Comparison of ENCODE assay signal across 27 cellular contexts in the genomic region with DNA sequence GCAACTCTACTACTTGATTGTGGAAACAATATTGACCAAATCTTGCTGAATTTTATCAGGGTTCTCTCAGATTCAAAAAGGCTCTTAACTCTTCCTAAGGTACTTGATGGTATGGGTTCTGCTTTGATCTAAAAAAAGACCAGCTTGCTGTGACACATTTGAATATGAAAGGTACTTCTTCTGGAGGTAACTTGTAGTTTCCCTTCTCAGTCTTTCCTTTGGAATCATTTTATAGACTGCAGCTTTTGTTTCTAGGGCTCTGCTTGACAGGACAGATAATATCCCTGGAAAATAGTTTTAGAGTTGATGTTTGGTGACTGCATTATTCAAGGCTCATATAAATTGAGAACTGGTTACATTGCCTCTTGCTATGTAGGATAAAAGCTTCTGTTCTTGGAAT.
"Had no signal": no experiment of that assay in that cellular context is flagged by ENCODE, and none has a peak within 500 bp of the region (broad histone marks: within the 10 kb centered on the region; RNA-seq: fewer than 3 reads in every experiment).

No MANE protein-coding gene starts in this region.

- H3K27me3 Mint-ChIP-seq: activated CD4-positive, alpha-beta T cell treated with anti-CD3 and anti-CD28 coated beads, Interleukin-2, amount 10 ng/mL, durations not matched to agents 7 days and 5 days; activated CD8-positive, alpha-beta memory T cell treated with anti-CD3 and anti-CD28 coated beads, Interleukin-2, amount 10 ng/mL, durations not matched to agents 7 days and 5 days; activated CD8-positive, alpha-beta T cell treated with anti-CD3 and anti-CD28 coated beads for 36 hours; brain; T-helper 17 cell had no signal

- ATAC-seq: activated CD8-positive, alpha-beta memory T cell treated with anti-CD3 and anti-CD28 coated beads, Interleukin-2, amount 10 ng/mL, durations not matched to agents 7 days and 5 days; activated CD8-positive, alpha-beta T cell treated with anti-CD3 and anti-CD28 coated beads for 36 hours; activated naive CD4-positive, alpha-beta T cell treated with anti-CD3 and anti-CD28 coated beads, Interleukin-2, amount 50 U/mL, for 72 hours; left colon; stimulated activated naive CD8-positive, alpha-beta T cell treated with anti-CD3 and anti-CD28 coated beads, Interleukin-15, Interleukin-2, amounts not matched to agents 100 U/mL and 50 U/mL, for 24 hours; T-helper 17 cell; upper lobe of right lung had no signal

- H3K4me3 Mint-ChIP-seq: activated CD4-positive, alpha-beta T cell treated with anti-CD3 and anti-CD28 coated beads, Interleukin-2, amount 10 ng/mL, durations not matched to agents 7 days and 5 days; activated CD8-positive, alpha-beta memory T cell treated with anti-CD3 and anti-CD28 coated beads, Interleukin-2, amount 10 ng/mL, durations not matched to agents 7 days and 5 days; activated CD8-positive, alpha-beta T cell treated with anti-CD3 and anti-CD28 coated beads for 36 hours; brain; nephron progenitor cell; T-helper 17 cell had no signal

- H2AFZ ChIP-seq: hepatocyte had no signal

- DNase-seq: activated CD4-positive, alpha-beta T cell treated with anti-CD3 and anti-CD28 coated beads, Interleukin-2, amount 10 ng/mL, durations not matched to agents 7 days and 5 days; activated CD4-positive, CD25-positive, alpha-beta regulatory T cell treated with anti-CD3 and anti-CD28 coated beads, Interleukin-2, amount 50 U/mL, for 72 hours; activated CD8-positive, alpha-beta memory T cell treated with anti-CD3 and anti-CD28 coated beads, Interleukin-2, amount 10 ng/mL, durations not matched to agents 7 days and 5 days; activated CD8-positive, alpha-beta T cell treated with anti-CD3 and anti-CD28 coated beads for 36 hours; activated effector memory CD4-positive, alpha-beta T cell treated with anti-CD3 and anti-CD28 coated beads, Interleukin-2, amount 50 U/mL, for 16 hours; activated T-cell treated with anti-CD3 and anti-CD28 coated beads for 4 hours; aorta; central memory CD4-positive, alpha-beta T cell; dermis blood vessel endothelial cell; effector memory CD4-positive, alpha-beta T cell; foreskin melanocyte; left colon; mesenchymal stem cell; nephron progenitor cell; occipital lobe; posterior cingulate gyrus; sigmoid colon; stimulated activated CD4-positive, alpha-beta T cell treated with anti-CD3 and anti-CD28 coated beads, Interleukin-4, amount 100 ng/mL, for 24 hours; stimulated activated naive CD8-positive, alpha-beta T cell treated with anti-CD3 and anti-CD28 coated beads, Interleukin-15, Interleukin-2, amounts not matched to agents 100 U/mL and 50 U/mL, for 24 hours; SW 1271; T-helper 17 cell; thyroid gland; upper lobe of right lung had no signal

- H3K36me3 Mint-ChIP-seq: brain had no signal

- H3K4me1 ChIP-seq: sigmoid colon, thyroid gland, upper lobe of right lung had no signal

- H3K4me2 ChIP-seq: hepatocyte, smooth muscle cell had no signal

- H3K9me3 Mint-ChIP-seq: activated CD8-positive, alpha-beta T cell treated with anti-CD3 and anti-CD28 coated beads for 36 hours; activated naive CD4-positive, alpha-beta T cell treated with anti-CD3 and anti-CD28 coated beads, Interleukin-2, amount 50 U/mL, for 72 hours; nephron progenitor cell had no signal

- H3K4me3 ChIP-seq: hepatocyte, sigmoid colon, smooth muscle cell, thyroid gland, upper lobe of right lung had no signal

- H3K79me2 ChIP-seq: hepatocyte had no signal

- H3K27ac Mint-ChIP-seq: activated CD4-positive, alpha-beta T cell treated with anti-CD3 and anti-CD28 coated beads, Interleukin-2, amount 10 ng/mL, durations not matched to agents 7 days and 5 days; activated CD8-positive, alpha-beta memory T cell treated with anti-CD3 and anti-CD28 coated beads, Interleukin-2, amount 10 ng/mL, durations not matched to agents 7 days and 5 days; activated CD8-positive, alpha-beta T cell treated with anti-CD3 and anti-CD28 coated beads for 36 hours; activated naive CD4-positive, alpha-beta T cell treated with anti-CD3 and anti-CD28 coated beads, Interleukin-2, amount 50 U/mL, for 72 hours; brain; nephron progenitor cell; T-helper 17 cell had no signal

- H3K36me3 ChIP-seq: sigmoid colon, thyroid gland, upper lobe of right lung had no signal

- H3K27me3 ChIP-seq: hepatocyte, sigmoid colon, thyroid gland, upper lobe of right lung had no signal

- H3K9me3 ChIP-seq: sigmoid colon, thyroid gland, upper lobe of right lung had no signal

- H3K4me1 Mint-ChIP-seq: activated CD4-positive, alpha-beta T cell treated with anti-CD3 and anti-CD28 coated beads, Interleukin-2, amount 10 ng/mL, durations not matched to agents 7 days and 5 days; activated CD8-positive, alpha-beta memory T cell treated with anti-CD3 and anti-CD28 coated beads, Interleukin-2, amount 10 ng/mL, durations not matched to agents 7 days and 5 days; nephron progenitor cell; T-helper 17 cell had no signal

- H3K27ac ChIP-seq: hepatocyte, sigmoid colon, thyroid gland, upper lobe of right lung had no signal
